Comparison of ENCODE assay signal across 1 cellular context in the genomic region with DNA sequence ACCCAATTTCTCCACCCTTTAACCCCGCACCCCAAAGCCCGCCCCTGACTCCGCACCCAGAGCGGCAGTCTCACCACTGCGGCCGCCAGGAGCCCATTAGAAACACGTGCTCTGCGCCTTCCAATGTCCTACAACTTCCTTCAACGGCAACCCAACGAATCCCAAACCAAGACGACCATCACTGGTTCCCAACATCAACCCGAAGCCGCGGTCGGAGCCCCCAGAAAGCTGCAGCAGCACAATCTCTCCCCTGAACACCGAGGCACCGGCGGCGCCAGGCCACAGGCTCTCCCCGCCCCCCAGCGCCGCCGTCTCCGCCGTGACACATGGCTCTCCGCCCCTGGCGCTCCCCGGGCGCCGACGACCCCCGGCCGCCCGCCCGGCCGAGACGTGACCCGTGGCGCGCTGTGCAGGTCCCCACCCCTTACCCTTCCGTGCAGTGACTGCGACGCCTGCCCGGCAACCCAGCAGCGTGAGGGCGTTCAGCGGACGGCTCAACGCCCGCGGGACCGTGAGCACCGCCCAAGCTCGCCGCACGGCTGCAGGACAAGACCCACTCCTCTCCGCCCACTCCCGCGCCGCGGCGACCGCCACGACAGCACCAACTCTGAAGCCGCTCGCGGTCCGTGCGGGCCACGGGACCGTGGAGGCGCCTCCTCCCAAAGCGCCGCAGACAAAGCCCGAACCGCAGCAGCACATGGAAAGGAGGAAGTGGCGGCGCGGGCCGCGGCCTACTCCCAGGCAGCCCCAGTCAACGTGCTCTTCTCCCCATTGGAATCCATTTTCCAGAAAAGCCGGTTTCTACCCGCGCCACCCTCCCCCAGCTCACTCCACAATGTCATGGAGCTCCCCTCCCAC.
TF ChIP-seq lines count a peak whose summit lies in the region.

No MANE protein-coding gene starts in this region.

TF ChIP-seq in K562, 482 proteins besides CTCF, POLR2A, EP300 and RAD21 (continued from another document and continues in another):
- TF ChIP-seq FOXA3 (CRISPR knock-in tag; conservative IDR thresholded peaks at IDR 0.05 in 1 of 2, IDR thresholded peaks at IDR 0.05 in 1 of 2) = no peak
- TF ChIP-seq TEAD4 (IDR thresholded peaks at IDR 0.05; ENCODE audit: low read length) = no peak
- no peak for TF ChIP-seq TEAD4 (CRISPR knock-in tag; IDR thresholded peaks at IDR 0.05; ENCODE audit: borderline replicate concordance)
- TF ChIP-seq MEF2A (IDR thresholded peaks at IDR 0.05; ENCODE audit: control insufficient read depth, low read depth, low read length) = no peak
- TF ChIP-seq BCL6 (CRISPR knock-in tag; IDR thresholded peaks at IDR 0.05) = no peak
- TF ChIP-seq MAFG (tag; conservative IDR thresholded peaks at IDR 0.05) = no peak
- no peak for TF ChIP-seq NCOA1 (IDR thresholded peaks at IDR 0.05; ENCODE audit: low read depth)
- TF ChIP-seq ZNF764 (CRISPR knock-in tag; IDR thresholded peaks at IDR 0.05; ENCODE audit: low read depth) = no peak
- no peak for TF ChIP-seq ZC3H11A (IDR thresholded peaks at IDR 0.05; ENCODE audit: low read depth, low read length)
- TF ChIP-seq NELFE (IDR thresholded peaks at IDR 0.05; ENCODE audit: insufficient read depth, insufficient read length) = no peak
- TF ChIP-seq TGIF2 (CRISPR knock-in tag; IDR thresholded peaks at IDR 0.05) = no peak
- TF ChIP-seq MTA1 (IDR thresholded peaks at IDR 0.05; ENCODE audit: borderline replicate concordance) = no peak
- TF ChIP-seq, protein P1, sequence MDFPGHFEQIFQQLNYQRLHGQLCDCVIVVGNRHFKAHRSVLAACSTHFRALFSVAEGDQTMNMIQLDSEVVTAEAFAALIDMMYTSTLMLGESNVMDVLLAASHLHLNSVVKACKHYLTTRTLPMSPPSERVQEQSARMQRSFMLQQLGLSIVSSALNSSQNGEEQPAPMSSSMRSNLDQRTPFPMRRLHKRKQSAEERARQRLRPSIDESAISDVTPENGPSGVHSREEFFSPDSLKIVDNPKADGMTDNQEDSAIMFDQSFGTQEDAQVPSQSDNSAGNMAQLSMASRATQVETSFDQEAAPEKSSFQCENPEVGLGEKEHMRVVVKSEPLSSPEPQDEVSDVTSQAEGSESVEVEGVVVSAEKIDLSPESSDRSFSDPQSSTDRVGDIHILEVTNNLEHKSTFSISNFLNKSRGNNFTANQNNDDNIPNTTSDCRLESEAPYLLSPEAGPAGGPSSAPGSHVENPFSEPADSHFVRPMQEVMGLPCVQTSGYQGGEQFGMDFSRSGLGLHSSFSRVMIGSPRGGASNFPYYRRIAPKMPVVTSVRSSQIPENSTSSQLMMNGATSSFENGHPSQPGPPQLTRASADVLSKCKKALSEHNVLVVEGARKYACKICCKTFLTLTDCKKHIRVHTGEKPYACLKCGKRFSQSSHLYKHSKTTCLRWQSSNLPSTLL (IDR thresholded peaks at IDR 0.05) = no peak
- TF ChIP-seq CHCHD3 (CRISPR knock-in tag; IDR thresholded peaks at IDR 0.05) = 0 out of 2 replicates have a peak, but pooled peaks have one; percentile 34
- TF ChIP-seq ILK (tag; IDR thresholded peaks at IDR 0.05; ENCODE audit: borderline replicate concordance, low read depth) = no peak
- TF ChIP-seq E2F6 (IDR thresholded peaks at IDR 0.05; ENCODE audit: borderline replicate concordance in 1 of 2, extremely low read depth in 1 of 2, insufficient read depth in 1 of 2, insufficient read length in 1 of 2, low read depth in 1 of 2, low read length in 1 of 2, poor library complexity in 1 of 2, severe bottlenecking in 1 of 2) = peak in 1 of 2 experiments; percentile 23
- peak; percentile 39; the same call in 1 of the 2 replicates for TF ChIP-seq L3MBTL2 (IDR thresholded peaks at IDR 0.05)
- no peak for TF ChIP-seq DLX4 (CRISPR knock-in tag; IDR thresholded peaks at IDR 0.05)
- no peak for TF ChIP-seq SRF (CRISPR knock-in tag; IDR thresholded peaks at IDR 0.05)
- peak; percentile 59 to 92; a peak in 1 of 4 replicates for TF ChIP-seq SIN3A (IDR thresholded peaks at IDR 0.05; ENCODE audit: borderline replicate concordance in 2 of 2, control insufficient read depth in 1 of 2, low read depth in 2 of 2, low read length in 2 of 2)
- TF ChIP-seq ZNF134 (CRISPR knock-in tag; conservative IDR thresholded peaks at IDR 0.05) = no peak
- no peak for TF ChIP-seq TCF7L2 (IDR thresholded peaks at IDR 0.05; ENCODE audit: low read depth, low read length)
- TF ChIP-seq GTF3C2 (IDR thresholded peaks at IDR 0.05; ENCODE audit: borderline replicate concordance, extremely low read depth, insufficient read length) = no peak
- no peak for TF ChIP-seq ZNF644 (tag; IDR thresholded peaks at IDR 0.05; ENCODE audit: low read depth)
- TF ChIP-seq, protein P2, sequence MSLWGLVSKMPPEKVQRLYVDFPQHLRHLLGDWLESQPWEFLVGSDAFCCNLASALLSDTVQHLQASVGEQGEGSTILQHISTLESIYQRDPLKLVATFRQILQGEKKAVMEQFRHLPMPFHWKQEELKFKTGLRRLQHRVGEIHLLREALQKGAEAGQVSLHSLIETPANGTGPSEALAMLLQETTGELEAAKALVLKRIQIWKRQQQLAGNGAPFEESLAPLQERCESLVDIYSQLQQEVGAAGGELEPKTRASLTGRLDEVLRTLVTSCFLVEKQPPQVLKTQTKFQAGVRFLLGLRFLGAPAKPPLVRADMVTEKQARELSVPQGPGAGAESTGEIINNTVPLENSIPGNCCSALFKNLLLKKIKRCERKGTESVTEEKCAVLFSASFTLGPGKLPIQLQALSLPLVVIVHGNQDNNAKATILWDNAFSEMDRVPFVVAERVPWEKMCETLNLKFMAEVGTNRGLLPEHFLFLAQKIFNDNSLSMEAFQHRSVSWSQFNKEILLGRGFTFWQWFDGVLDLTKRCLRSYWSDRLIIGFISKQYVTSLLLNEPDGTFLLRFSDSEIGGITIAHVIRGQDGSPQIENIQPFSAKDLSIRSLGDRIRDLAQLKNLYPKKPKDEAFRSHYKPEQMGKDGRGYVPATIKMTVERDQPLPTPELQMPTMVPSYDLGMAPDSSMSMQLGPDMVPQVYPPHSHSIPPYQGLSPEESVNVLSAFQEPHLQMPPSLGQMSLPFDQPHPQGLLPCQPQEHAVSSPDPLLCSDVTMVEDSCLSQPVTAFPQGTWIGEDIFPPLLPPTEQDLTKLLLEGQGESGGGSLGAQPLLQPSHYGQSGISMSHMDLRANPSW (CRISPR knock-in tag; IDR thresholded peaks at IDR 0.05) = no peak
- TF ChIP-seq, protein P3, sequence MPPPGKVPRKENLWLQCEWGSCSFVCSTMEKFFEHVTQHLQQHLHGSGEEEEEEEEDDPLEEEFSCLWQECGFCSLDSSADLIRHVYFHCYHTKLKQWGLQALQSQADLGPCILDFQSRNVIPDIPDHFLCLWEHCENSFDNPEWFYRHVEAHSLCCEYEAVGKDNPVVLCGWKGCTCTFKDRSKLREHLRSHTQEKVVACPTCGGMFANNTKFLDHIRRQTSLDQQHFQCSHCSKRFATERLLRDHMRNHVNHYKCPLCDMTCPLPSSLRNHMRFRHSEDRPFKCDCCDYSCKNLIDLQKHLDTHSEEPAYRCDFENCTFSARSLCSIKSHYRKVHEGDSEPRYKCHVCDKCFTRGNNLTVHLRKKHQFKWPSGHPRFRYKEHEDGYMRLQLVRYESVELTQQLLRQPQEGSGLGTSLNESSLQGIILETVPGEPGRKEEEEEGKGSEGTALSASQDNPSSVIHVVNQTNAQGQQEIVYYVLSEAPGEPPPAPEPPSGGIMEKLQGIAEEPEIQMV (tag; conservative IDR thresholded peaks at IDR 0.05; ENCODE audit: low read depth) = no peak
- no peak for TF ChIP-seq ZNF124 (CRISPR knock-in tag; IDR thresholded peaks at IDR 0.05)
- TF ChIP-seq ZNF77 (CRISPR knock-in tag; IDR thresholded peaks at IDR 0.05) = no peak
- no peak for TF ChIP-seq TRIM25 (IDR thresholded peaks at IDR 0.05; ENCODE audit: borderline replicate concordance)
- no peak for TF ChIP-seq CHD2 (IDR thresholded peaks at IDR 0.05; ENCODE audit: low read depth, low read length)
